In genomic region chr1:15680131-15680530, GRCh38 we compare ENCODE assay signal across 12 cellular contexts. TPM values are rescaled to one million over a fixed set of nuclear protein-coding genes. Genes with fewer than 3 reads are reported as not detected.
DNase-seq lines count a peak whose midpoint lies in the region; ATAC-seq and TF ChIP-seq lines count a peak whose summit lies in the region.
"Had no signal": no experiment of that assay in that cellular context is flagged by ENCODE, and none has a peak within 500 bp of the region (broad histone marks: within the 10 kb centered on the region; RNA-seq: fewer than 3 reads in every experiment).

No MANE protein-coding gene starts in this region.

- H4K20me1 ChIP-seq in Karpas-422 (ENCODE audit: insufficient read depth, low read depth, low read length) = no peaks in the 10 kb centered on the region

- H3K4me1 Mint-ChIP-seq in dendritic cell treated with granulocyte-macrophage colony-stimulating factor and Interleukin-4, amounts not matched to agents 40 ng/mL and 50 ng/mL, for 4 days (ENCODE audit: low read depth) = peaks cover 66% of the 10 kb centered on the region

- no peaks in the 10 kb centered on the region for H3K9me2 ChIP-seq in Karpas-422 (replicated peaks; ENCODE audit: insufficient read depth, low read length)

- H3K9ac ChIP-seq in Karpas-422 (ENCODE audit: low read length) = no peak overlapping the region

- in situ Hi-C loops in G401 (cut with HindIII; ENCODE audit: low sequenced_read_pairs) = no loop called here

- H3K4me2 ChIP-seq in Karpas-422 (ENCODE audit: low read depth, low read length, poor library complexity, severe bottlenecking) = no peak overlapping the region

- H3K27ac Mint-ChIP-seq in dendritic cell treated with granulocyte-macrophage colony-stimulating factor and Interleukin-4, amounts not matched to agents 40 ng/mL and 50 ng/mL, for 4 days = peak overlapping the region; percentile 92

- peaks cover 30% of the 10 kb centered on the region for H3K4me1 ChIP-seq in Karpas-422 (ENCODE audit: low read length)

- no peak overlapping the region for H2AFZ ChIP-seq in Karpas-422 (ENCODE audit: low read length)

- H3K27me3 ChIP-seq in Karpas-422 (ENCODE audit: low read length) = no peaks in the 10 kb centered on the region

- no peak overlapping the region for H3K4me3 ChIP-seq in Karpas-422 (ENCODE audit: low read length)

- H3K27me3 Mint-ChIP-seq in dendritic cell treated with granulocyte-macrophage colony-stimulating factor and Interleukin-4, amounts not matched to agents 40 ng/mL and 50 ng/mL, for 4 days = no peaks in the 10 kb centered on the region

- no peak for ATAC-seq in GM21528 (IDR thresholded peaks at IDR 0.05; ENCODE audit: low FRiP score, unreplicated experiment)
- ATAC-seq: left lobe of liver had no signal

- peaks cover 12% of the 10 kb centered on the region for H3K36me3 Mint-ChIP-seq in dendritic cell treated with granulocyte-macrophage colony-stimulating factor and Interleukin-4, amounts not matched to agents 40 ng/mL and 50 ng/mL, for 4 days (ENCODE audit: low read depth)

- no peaks in the 10 kb centered on the region; the same call in 1 of the 2 replicates for H3K36me3 ChIP-seq in Karpas-422 (ENCODE audit: insufficient read depth, low read length)

- H3K9me3 Mint-ChIP-seq in dendritic cell treated with granulocyte-macrophage colony-stimulating factor and Interleukin-4, amounts not matched to agents 40 ng/mL and 50 ng/mL, for 4 days = no peaks in the 10 kb centered on the region

- TF ChIP-seq CTCF in AG09319 (IDR thresholded peaks at IDR 0.05; ENCODE audit: low read depth, low read length) = no peak

- intact Hi-C loops in dendritic cell treated with granulocyte-macrophage colony-stimulating factor and Interleukin-4, amounts not matched to agents 40 ng/mL and 50 ng/mL, for 4 days (cut with micrococcal nuclease) = loop anchor here (2.0 to 10.0 kb wide), 3 partner anchors 17 to 155 kb away; partner anchors contain the start of genes CASP9, DDI2 and DNAJC16

- H3K9me3 ChIP-seq in Karpas-422 (ENCODE audit: low read length) = no peaks in the 10 kb centered on the region

- DNase-seq in AG09319 (ENCODE audit: extremely low read depth, low read depth) (peak; percentile 52), LHCN-M2 (ENCODE audit: low read depth) (peak; percentile 36), non-pigmented ciliary epithelial cell (ENCODE audit: low read depth) (peak; percentile 51), Karpas-422 (no peak), NCI-H2227 (lab: John Stamatoyannopoulos, UW; ENCODE audit: unreplicated experiment) (no peak), G401 (ENCODE audit: low spot score) (no peak)
- DNase-seq: effector CD4-positive, alpha-beta T cell; NCI-H345; posterior cingulate gyrus had no signal

- H3K27ac ChIP-seq in Karpas-422 (ENCODE audit: low read length) = no peak overlapping the region

- H3K4me3 Mint-ChIP-seq in dendritic cell treated with granulocyte-macrophage colony-stimulating factor and Interleukin-4, amounts not matched to agents 40 ng/mL and 50 ng/mL, for 4 days = no peak overlapping the region

- peaks cover 12% of the 10 kb centered on the region for H3K79me2 ChIP-seq in Karpas-422 (ENCODE audit: low read length)

RNA-seq across cellular contexts. Expression of gene PLEKHM2, which starts 4.0 kb away (rescaled TPM):
- total RNA-seq in LHCN-M2 (2014; rRNA removed) = 31.9 and 37.0 TPM in 2 replicates
- polyA plus RNA-seq in LHCN-M2 (2012) = 45.8 TPM
- 41.8 and 60.5 TPM in 2 replicates for total RNA-seq in Karpas-422 (2014; rRNA removed; shearing (Covaris generic); ENCODE audit: low replicate concordance)
- total RNA-seq in G401 (2014; rRNA removed; shearing (Covaris generic)) = 46.1 and 47.5 TPM in 2 replicates

RNA-seq across cellular contexts. Expression of gene SLC25A34, which starts 55.9 kb away (rescaled TPM):
- total RNA-seq in LHCN-M2 (2014; rRNA removed) = 0.19 and 0.40 TPM in 2 replicates
- polyA plus RNA-seq in LHCN-M2 (2012) = 0.16 TPM
- 0.52 and 0.83 TPM in 2 replicates for total RNA-seq in Karpas-422 (2014; rRNA removed; shearing (Covaris generic); ENCODE audit: low replicate concordance)
- total RNA-seq in G401 (2014; rRNA removed; shearing (Covaris generic)) = 0.75 TPM in 1 of 2 replicates, not detected in the other

Comparison
In these comparisons a context has a peak if more than half of its experiments do, and no peak if none do; other contexts are left out.
1. DNase-seq: peak in AG09319 (single experiment), LHCN-M2 (single experiment) and non-pigmented ciliary epithelial cell (single experiment); none in Karpas-422 (single experiment), NCI-H2227 (single experiment) and G401 (single experiment).